1 cellular context compared by ENCODE assay signal in genomic region chr6:26045046-26045938, GRCh38.
TF ChIP-seq lines count a peak whose summit lies in the region.

No MANE protein-coding gene starts in this region.

TF ChIP-seq in HepG2, 621 proteins besides CTCF, POLR2A, EP300 and RAD21 (continued from another document and continues in another):
- peak; percentile 94 for TF ChIP-seq ZNF407 (CRISPR knock-in tag; IDR thresholded peaks at IDR 0.05; ENCODE audit: not compliant biosample characterization)
- no peak for TF ChIP-seq ZNF850 (CRISPR knock-in tag; conservative IDR thresholded peaks at IDR 0.05)
- no peak for TF ChIP-seq ZNF18 (CRISPR knock-in tag; IDR thresholded peaks at IDR 0.05; ENCODE audit: insufficient replicate concordance)
- no peak for TF ChIP-seq MAFG (CRISPR knock-in tag; IDR thresholded peaks at IDR 0.05)
- TF ChIP-seq FLYWCH1 (CRISPR knock-in tag; IDR thresholded peaks at IDR 0.05): no peak
- peak; percentile 84 for TF ChIP-seq ATF2 (CRISPR knock-in tag; IDR thresholded peaks at IDR 0.05)
- TF ChIP-seq, protein P1, sequence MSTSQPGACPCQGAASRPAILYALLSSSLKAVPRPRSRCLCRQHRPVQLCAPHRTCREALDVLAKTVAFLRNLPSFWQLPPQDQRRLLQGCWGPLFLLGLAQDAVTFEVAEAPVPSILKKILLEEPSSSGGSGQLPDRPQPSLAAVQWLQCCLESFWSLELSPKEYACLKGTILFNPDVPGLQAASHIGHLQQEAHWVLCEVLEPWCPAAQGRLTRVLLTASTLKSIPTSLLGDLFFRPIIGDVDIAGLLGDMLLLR (CRISPR knock-in tag; IDR thresholded peaks at IDR 0.05): peak; percentile 83; the same call in 1 of the 2 replicates
- peak; percentile 86; the same call in 1 of the 2 replicates for TF ChIP-seq TSC22D2 (CRISPR knock-in tag; IDR thresholded peaks at IDR 0.05; ENCODE audit: borderline replicate concordance)
- peak; percentile 60; the same call in 1 of the 2 replicates for TF ChIP-seq ZNF441 (CRISPR knock-in tag; IDR thresholded peaks at IDR 0.05; ENCODE audit: borderline replicate concordance)
- TF ChIP-seq, protein P2, sequence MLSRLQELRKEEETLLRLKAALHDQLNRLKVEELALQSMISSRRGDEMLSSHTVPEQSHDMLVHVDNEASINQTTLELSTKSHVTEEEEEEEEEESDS (CRISPR knock-in tag; IDR thresholded peaks at IDR 0.05; ENCODE audit: borderline replicate concordance): peak; percentile 95
- 0 out of 2 replicates have a peak, but pooled peaks have one; percentile 29 for TF ChIP-seq ZNF230 (CRISPR knock-in tag; IDR thresholded peaks at IDR 0.05)
- TF ChIP-seq ZNF101 (CRISPR knock-in tag; IDR thresholded peaks at IDR 0.05; ENCODE audit: borderline replicate concordance, low read depth): no peak
- TF ChIP-seq ZNF607 (CRISPR knock-in tag; IDR thresholded peaks at IDR 0.05; ENCODE audit: borderline replicate concordance): peak; percentile 91
- no peak for TF ChIP-seq ZNF775 (CRISPR knock-in tag; IDR thresholded peaks at IDR 0.05; ENCODE audit: borderline replicate concordance)
- TF ChIP-seq ZNF644 (CRISPR knock-in tag; IDR thresholded peaks at IDR 0.05; ENCODE audit: low read depth): 0 out of 2 replicates have a peak, but pooled peaks have one; percentile 40
- peak; percentile 95; the same call in 1 of the 2 replicates for TF ChIP-seq E2F2 (CRISPR knock-in tag; IDR thresholded peaks at IDR 0.05; ENCODE audit: borderline replicate concordance)
- TF ChIP-seq PTBP1 (IDR thresholded peaks at IDR 0.05; ENCODE audit: low read depth, low read length, poor library complexity, severe bottlenecking): peak; percentile 75
- TF ChIP-seq MED8 (CRISPR knock-in tag; IDR thresholded peaks at IDR 0.05; ENCODE audit: insufficient replicate concordance): peak; percentile 98
- peak; percentile 86 for TF ChIP-seq KDM2A (CRISPR knock-in tag; IDR thresholded peaks at IDR 0.05; ENCODE audit: borderline replicate concordance, low read depth)
- no peak for TF ChIP-seq MTF2 (CRISPR knock-in tag; IDR thresholded peaks at IDR 0.05; ENCODE audit: borderline replicate concordance)
- TF ChIP-seq ZZZ3 (CRISPR knock-in tag; IDR thresholded peaks at IDR 0.05; ENCODE audit: borderline replicate concordance): no peak; the same call in 1 of the 2 replicates
- TF ChIP-seq TBX2 (CRISPR knock-in tag; IDR thresholded peaks at IDR 0.05; ENCODE audit: borderline replicate concordance): peak; percentile 77; the same call in 1 of the 2 replicates
- TF ChIP-seq HOMEZ (CRISPR knock-in tag; IDR thresholded peaks at IDR 0.05; ENCODE audit: low read depth): no peak; the same call in 1 of the 2 replicates
- peak; percentile 95 for TF ChIP-seq ZFP91 (CRISPR knock-in tag; IDR thresholded peaks at IDR 0.05; ENCODE audit: borderline replicate concordance)
- TF ChIP-seq ATF3 (CRISPR knock-in tag; IDR thresholded peaks at IDR 0.05): peak; percentile 79; the same call in 1 of the 2 replicates
- TF ChIP-seq REPIN1 (CRISPR knock-in tag; IDR thresholded peaks at IDR 0.05; ENCODE audit: borderline replicate concordance, low read depth): peak; percentile 97
- peak; percentile 88 for TF ChIP-seq ZNF224 (CRISPR knock-in tag; IDR thresholded peaks at IDR 0.05)
- no peak for TF ChIP-seq ATAD3A (CRISPR knock-in tag; IDR thresholded peaks at IDR 0.05)
- TF ChIP-seq ELF3 (CRISPR knock-in tag; IDR thresholded peaks at IDR 0.05): peak; percentile 42; the same call in 1 of the 2 replicates
- TF ChIP-seq, protein P3, sequence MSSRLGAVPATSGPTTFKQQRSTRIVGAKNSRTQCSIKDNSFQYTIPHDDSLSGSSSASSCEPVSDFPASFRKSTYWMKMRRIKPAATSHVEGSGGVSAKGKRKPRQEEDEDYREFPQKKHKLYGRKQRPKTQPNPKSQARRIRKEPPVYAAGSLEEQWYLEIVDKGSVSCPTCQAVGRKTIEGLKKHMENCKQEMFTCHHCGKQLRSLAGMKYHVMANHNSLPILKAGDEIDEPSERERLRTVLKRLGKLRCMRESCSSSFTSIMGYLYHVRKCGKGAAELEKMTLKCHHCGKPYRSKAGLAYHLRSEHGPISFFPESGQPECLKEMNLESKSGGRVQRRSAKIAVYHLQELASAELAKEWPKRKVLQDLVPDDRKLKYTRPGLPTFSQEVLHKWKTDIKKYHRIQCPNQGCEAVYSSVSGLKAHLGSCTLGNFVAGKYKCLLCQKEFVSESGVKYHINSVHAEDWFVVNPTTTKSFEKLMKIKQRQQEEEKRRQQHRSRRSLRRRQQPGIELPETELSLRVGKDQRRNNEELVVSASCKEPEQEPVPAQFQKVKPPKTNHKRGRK (CRISPR knock-in tag; IDR thresholded peaks at IDR 0.05): 0 out of 2 replicates have a peak, but pooled peaks have one; percentile 67
- TF ChIP-seq HMG20B (CRISPR knock-in tag; conservative IDR thresholded peaks at IDR 0.05): peak; percentile 40; the same call in 1 of the 2 replicates
- TF ChIP-seq ATF1 (CRISPR knock-in tag; IDR thresholded peaks at IDR 0.05): no peak
- peak; percentile 95; the same call in 1 of the 2 replicates for TF ChIP-seq ZNF839 (CRISPR knock-in tag; IDR thresholded peaks at IDR 0.05; ENCODE audit: borderline replicate concordance)
- TF ChIP-seq ZNF546 (CRISPR knock-in tag; conservative IDR thresholded peaks at IDR 0.05): peak; percentile 64; the same call in 1 of the 2 replicates
- TF ChIP-seq MTA1 (CRISPR knock-in tag; IDR thresholded peaks at IDR 0.05; ENCODE audit: borderline replicate concordance): peak; percentile 82; the same call in 1 of the 2 replicates
- TF ChIP-seq ZBTB3 (CRISPR knock-in tag; IDR thresholded peaks at IDR 0.05; ENCODE audit: borderline replicate concordance, low read depth): no peak; the same call in 1 of the 2 replicates
- TF ChIP-seq ZNF556 (CRISPR knock-in tag; IDR thresholded peaks at IDR 0.05; ENCODE audit: borderline replicate concordance): peak; percentile 64
- no peak for TF ChIP-seq TCF12 (IDR thresholded peaks at IDR 0.05)
- peak; percentile 66; the same call in 1 of the 2 replicates for TF ChIP-seq TCF12 (CRISPR knock-in tag; IDR thresholded peaks at IDR 0.05)
- 0 out of 2 replicates have a peak, but pooled peaks have one; percentile 51 for TF ChIP-seq TBP (CRISPR knock-in tag; IDR thresholded peaks at IDR 0.05)
